8 cellular contexts compared by ENCODE assay signal in genomic region chr2:156399224-156399949, GRCh38. TPM values are rescaled to one million over a fixed set of nuclear protein-coding genes. Genes with fewer than 3 reads are reported as not detected.
DNase-seq lines count a peak whose midpoint lies in the region; ATAC-seq and TF ChIP-seq lines count a peak whose summit lies in the region.

No MANE protein-coding gene starts in this region.

- peaks cover 21% of the 10 kb centered on the region for H3K27me3 Mint-ChIP-seq in GM23338 (ENCODE audit: insufficient read depth, low read depth, poor library complexity)

- H3K79me2 ChIP-seq in GM23338 (replicated peaks; ENCODE audit: insufficient read depth): no peaks in the 10 kb centered on the region

- H3K27me3 ChIP-seq in GM23338 (ENCODE audit: insufficient read depth): peaks cover 20% of the 10 kb centered on the region

- peak; percentile 32 for ATAC-seq in GM23338
- ATAC-seq in omental fat pad (ENCODE audit: low FRiP score): peak; percentile 12

- H3K4me3 ChIP-seq in AG10803 (ENCODE audit: low read length) (peak overlapping the region; percentile 70), GM23338 (peak overlapping the region; percentile 77), SK-N-MC (peak overlapping the region; percentile 99)

- no peaks in the 10 kb centered on the region for H3K4me1 ChIP-seq in GM23338 (ENCODE audit: insufficient read depth)

- POLR2A ChIA-PET in GM10248 (lab: Yijun Ruan, JAX): no interaction called here

- peak overlapping the region; percentile 86 for H3K4me2 ChIP-seq in GM23338

- no peaks in the 10 kb centered on the region for H3K36me3 ChIP-seq in GM23338 (ENCODE audit: insufficient read depth)
- no peaks in the 10 kb centered on the region for H3K36me3 ChIP-seq in SK-N-MC (ENCODE audit: insufficient read depth, low read length)

- TF ChIP-seq CTCF in AG10803 (conservative IDR thresholded peaks at IDR 0.05; ENCODE audit: low read length) (no peak), GM23338 (conservative IDR thresholded peaks at IDR 0.05; ENCODE audit: low read depth in 2 of 2) (no peak), omental fat pad (IDR thresholded peaks at IDR 0.05) (no peak), GM10248 (IDR thresholded peaks at IDR 0.05; ENCODE audit: control extremely low read depth, extremely low read depth, low read depth, missing control alignments) (no peak)

- peak; percentile 59 for DNase-seq in AG10803 (ENCODE audit: low read depth)
- DNase-seq in GM23338 (ENCODE audit: low spot score): peak; percentile 23
- no peak for DNase-seq in SK-N-MC (ENCODE audit: low read depth, low spot score)
- DNase-seq in epithelial cell of prostate (ENCODE audit: low read depth, low spot score): no peak
- DNase-seq in omental fat pad (ENCODE audit: low spot score): no peak
- DNase-seq in mucosa of gallbladder (ENCODE audit: low spot score): no peak
- no peak for DNase-seq in GM10248 (ENCODE audit: extremely low spot score)
- DNase-seq in stimulated activated CD4-positive, alpha-beta T cell treated with anti-CD3 and anti-CD28 coated beads, Interleukin-15, amount 100 ng/mL, for 24 hours: no peak

- CTCF ChIA-PET in GM10248 (lab: Yijun Ruan, JAX): interaction anchor here (0.9 to 3.5 kb wide), 8 partner anchors 11 to 188 kb away, joined by 3 to 19 read pairs (median 7); no protein-coding TSS in a partner anchor

- peak overlapping the region; percentile 99 for H2AFZ ChIP-seq in GM23338

- H3K4me3 Mint-ChIP-seq in GM23338: peak overlapping the region; percentile 91

- H3F3A ChIP-seq in GM23338 (replicated peaks; ENCODE audit: low read depth): no peaks in the 10 kb centered on the region

- peak overlapping the region; percentile 92 for H3K9ac ChIP-seq in SK-N-MC (ENCODE audit: insufficient read length)

- H3K27ac ChIP-seq in GM23338 (ENCODE audit: low read depth) (no peak overlapping the region), SK-N-MC (no peak overlapping the region), epithelial cell of prostate (peak overlapping the region; percentile 83)

- H3K9me2 ChIP-seq in GM23338 (ENCODE audit: insufficient read depth): no peaks in the 10 kb centered on the region; the same call in 1 of the 2 replicates

- H3K4me1 Mint-ChIP-seq in GM23338: peaks cover 15% of the 10 kb centered on the region

- 0 out of 3 replicates have a peak, but pooled peaks cover 7% of the 10 kb centered on the region for H3K36me3 Mint-ChIP-seq in GM23338 (ENCODE audit: low read depth)

- no peak overlapping the region for H3K27ac Mint-ChIP-seq in GM23338

- H3K9me3 Mint-ChIP-seq in GM23338: peaks cover 8% of the 10 kb centered on the region

- no peaks in the 10 kb centered on the region for H3K9me3 ChIP-seq in SK-N-MC (ENCODE audit: low read depth, low read length)

- H4K20me1 ChIP-seq in GM23338 (replicated peaks; ENCODE audit: insufficient read depth): no peaks in the 10 kb centered on the region

TF ChIP-seq in GM23338, 12 proteins besides CTCF, POLR2A, EP300 and RAD21 (continues in another document):
- TF ChIP-seq STAT1 (IDR thresholded peaks at IDR 0.05; ENCODE audit: unreplicated experiment) (no peak), ZNF114 (CRISPR knock-in tag; IDR thresholded peaks at IDR 0.05) (no peak), EZH2 (IDR thresholded peaks at IDR 0.05; ENCODE audit: low read depth, unreplicated experiment) (no peak), NANOG (IDR thresholded peaks at IDR 0.05; ENCODE audit: borderline replicate concordance) (no peak), POLR2AphosphoS5 (IDR thresholded peaks at IDR 0.05; ENCODE audit: low read depth) (no peak), JUNB (IDR thresholded peaks at IDR 0.05; ENCODE audit: unreplicated experiment) (no peak), ZNF331 (CRISPR knock-in tag; IDR thresholded peaks at IDR 0.05; ENCODE audit: low read depth) (no peak), EZH2phosphoT487 (IDR thresholded peaks at IDR 0.05; ENCODE audit: unreplicated experiment) (no peak), CREB1 (CRISPR knock-in tag; IDR thresholded peaks at IDR 0.05; ENCODE audit: low read depth) (no peak)
- TF ChIP-seq, protein P1, sequence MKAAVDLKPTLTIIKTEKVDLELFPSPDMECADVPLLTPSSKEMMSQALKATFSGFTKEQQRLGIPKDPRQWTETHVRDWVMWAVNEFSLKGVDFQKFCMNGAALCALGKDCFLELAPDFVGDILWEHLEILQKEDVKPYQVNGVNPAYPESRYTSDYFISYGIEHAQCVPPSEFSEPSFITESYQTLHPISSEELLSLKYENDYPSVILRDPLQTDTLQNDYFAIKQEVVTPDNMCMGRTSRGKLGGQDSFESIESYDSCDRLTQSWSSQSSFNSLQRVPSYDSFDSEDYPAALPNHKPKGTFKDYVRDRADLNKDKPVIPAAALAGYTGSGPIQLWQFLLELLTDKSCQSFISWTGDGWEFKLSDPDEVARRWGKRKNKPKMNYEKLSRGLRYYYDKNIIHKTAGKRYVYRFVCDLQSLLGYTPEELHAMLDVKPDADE (IDR thresholded peaks at IDR 0.05): no peak
- TF ChIP-seq, protein P2, sequence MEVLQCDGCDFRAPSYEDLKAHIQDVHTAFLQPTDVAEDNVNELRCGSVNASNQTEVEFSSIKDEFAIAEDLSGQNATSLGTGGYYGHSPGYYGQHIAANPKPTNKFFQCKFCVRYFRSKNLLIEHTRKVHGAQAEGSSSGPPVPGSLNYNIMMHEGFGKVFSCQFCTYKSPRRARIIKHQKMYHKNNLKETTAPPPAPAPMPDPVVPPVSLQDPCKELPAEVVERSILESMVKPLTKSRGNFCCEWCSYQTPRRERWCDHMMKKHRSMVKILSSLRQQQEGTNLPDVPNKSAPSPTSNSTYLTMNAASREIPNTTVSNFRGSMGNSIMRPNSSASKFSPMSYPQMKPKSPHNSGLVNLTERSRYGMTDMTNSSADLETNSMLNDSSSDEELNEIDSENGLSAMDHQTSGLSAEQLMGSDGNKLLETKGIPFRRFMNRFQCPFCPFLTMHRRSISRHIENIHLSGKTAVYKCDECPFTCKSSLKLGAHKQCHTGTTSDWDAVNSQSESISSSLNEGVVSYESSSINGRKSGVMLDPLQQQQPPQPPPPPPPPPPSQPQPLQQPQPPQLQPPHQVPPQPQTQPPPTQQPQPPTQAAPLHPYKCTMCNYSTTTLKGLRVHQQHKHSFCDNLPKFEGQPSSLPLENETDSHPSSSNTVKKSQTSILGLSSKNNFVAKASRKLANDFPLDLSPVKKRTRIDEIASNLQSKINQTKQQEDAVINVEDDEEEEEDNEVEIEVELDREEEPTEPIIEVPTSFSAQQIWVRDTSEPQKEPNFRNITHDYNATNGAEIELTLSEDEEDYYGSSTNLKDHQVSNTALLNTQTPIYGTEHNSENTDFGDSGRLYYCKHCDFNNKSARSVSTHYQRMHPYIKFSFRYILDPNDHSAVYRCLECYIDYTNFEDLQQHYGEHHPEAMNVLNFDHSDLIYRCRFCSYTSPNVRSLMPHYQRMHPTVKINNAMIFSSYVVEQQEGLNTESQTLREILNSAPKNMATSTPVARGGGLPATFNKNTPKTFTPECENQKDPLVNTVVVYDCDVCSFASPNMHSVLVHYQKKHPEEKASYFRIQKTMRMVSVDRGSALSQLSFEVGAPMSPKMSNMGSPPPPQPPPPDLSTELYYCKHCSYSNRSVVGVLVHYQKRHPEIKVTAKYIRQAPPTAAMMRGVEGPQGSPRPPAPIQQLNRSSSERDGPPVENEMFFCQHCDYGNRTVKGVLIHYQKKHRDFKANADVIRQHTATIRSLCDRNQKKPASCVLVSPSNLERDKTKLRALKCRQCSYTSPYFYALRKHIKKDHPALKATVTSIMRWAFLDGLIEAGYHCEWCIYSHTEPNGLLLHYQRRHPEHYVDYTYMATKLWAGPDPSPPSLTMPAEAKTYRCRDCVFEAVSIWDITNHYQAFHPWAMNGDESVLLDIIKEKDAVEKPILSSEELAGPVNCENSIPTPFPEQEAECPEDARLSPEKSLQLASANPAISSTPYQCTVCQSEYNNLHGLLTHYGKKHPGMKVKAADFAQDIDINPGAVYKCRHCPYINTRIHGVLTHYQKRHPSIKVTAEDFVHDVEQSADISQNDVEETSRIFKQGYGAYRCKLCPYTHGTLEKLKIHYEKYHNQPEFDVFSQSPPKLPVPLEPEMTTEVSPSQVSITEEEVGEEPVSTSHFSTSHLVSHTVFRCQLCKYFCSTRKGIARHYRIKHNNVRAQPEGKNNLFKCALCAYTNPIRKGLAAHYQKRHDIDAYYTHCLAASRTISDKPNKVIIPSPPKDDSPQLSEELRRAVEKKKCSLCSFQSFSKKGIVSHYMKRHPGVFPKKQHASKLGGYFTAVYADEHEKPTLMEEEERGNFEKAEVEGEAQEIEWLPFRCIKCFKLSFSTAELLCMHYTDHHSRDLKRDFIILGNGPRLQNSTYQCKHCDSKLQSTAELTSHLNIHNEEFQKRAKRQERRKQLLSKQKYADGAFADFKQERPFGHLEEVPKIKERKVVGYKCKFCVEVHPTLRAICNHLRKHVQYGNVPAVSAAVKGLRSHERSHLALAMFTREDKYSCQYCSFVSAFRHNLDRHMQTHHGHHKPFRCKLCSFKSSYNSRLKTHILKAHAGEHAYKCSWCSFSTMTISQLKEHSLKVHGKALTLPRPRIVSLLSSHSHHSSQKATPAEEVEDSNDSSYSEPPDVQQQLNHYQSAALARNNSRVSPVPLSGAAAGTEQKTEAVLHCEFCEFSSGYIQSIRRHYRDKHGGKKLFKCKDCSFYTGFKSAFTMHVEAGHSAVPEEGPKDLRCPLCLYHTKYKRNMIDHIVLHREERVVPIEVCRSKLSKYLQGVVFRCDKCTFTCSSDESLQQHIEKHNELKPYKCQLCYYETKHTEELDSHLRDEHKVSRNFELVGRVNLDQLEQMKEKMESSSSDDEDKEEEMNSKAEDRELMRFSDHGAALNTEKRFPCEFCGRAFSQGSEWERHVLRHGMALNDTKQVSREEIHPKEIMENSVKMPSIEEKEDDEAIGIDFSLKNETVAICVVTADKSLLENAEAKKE (CRISPR knock-in tag; IDR thresholded peaks at IDR 0.05): no peak

RNA-seq across cellular contexts. Expression of gene GPD2, which starts 36.8 kb away (rescaled TPM):
- 67.4 and 83.2 TPM in 2 replicates for total RNA-seq in GM23338 (2014; rRNA removed; shearing (Covaris generic))
- polyA plus RNA-seq in GM23338 (2016; fragmentation: Nextera tagmentation; extraction: Ambion mirVana): 7.6 and 9.4 TPM in 2 replicates
- total RNA-seq in omental fat pad (10 to 100 TPM; 38.7 to 62.9 (median 40.7) TPM), mucosa of gallbladder (35.0 TPM)

Comparison
In these comparisons a context has a peak if more than half of its experiments do, and no peak if none do; other contexts are left out.
1. DNase-seq: peak in AG10803 (single experiment) and GM23338 (single experiment); none in SK-N-MC (single experiment), epithelial cell of prostate (single experiment), omental fat pad (single experiment), mucosa of gallbladder (single experiment), GM10248 (single experiment) and stimulated activated CD4-positive, alpha-beta T cell treated with anti-CD3 and anti-CD28 coated beads, Interleukin-15, amount 100 ng/mL, for 24 hours (single experiment).
2. Peak in every context shown above with its lines, with median percentiles within 50 percentile points of each other: H3K4me3 ChIP-seq.